In genomic region chr15:98799991-98800390, GRCh38 we compare ENCODE assay signal across 8 cellular contexts.
DNase-seq lines count a peak whose midpoint lies in the region; ATAC-seq and TF ChIP-seq lines count a peak whose summit lies in the region.

No MANE protein-coding gene starts in this region.

- peak overlapping the region; percentile 46 for H3K4me3 ChIP-seq in GM23338
- peak overlapping the region in 3 of 12 donors; percentile 2 to 28 (median 17) for H3K4me3 ChIP-seq in heart left ventricle
- H3K4me3 ChIP-seq in rectal smooth muscle tissue (ENCODE audit: low read length), result no peak overlapping the region

- intact Hi-C loops in heart left ventricle (cut with DNase I) (loop anchor here in 3 of 10 donors (5.0 to 10.0 kb wide), 2 partner anchors 47 to 255 kb away; no protein-coding TSS in a partner anchor), posterior vena cava (cut with DNase I) (no loop called here)

- WGBS in heart left ventricle, 4 donors, result 39 to 45% (median 43%) methylated on average over 2 of the region's 2 CpGs

- no peak overlapping the region for H3K9ac ChIP-seq in rectal smooth muscle tissue (ENCODE audit: low read length)

- H3K9me3 ChIP-seq in T-helper 17 cell (ENCODE audit: control insufficient read depth, low read length, poor library complexity, severe bottlenecking) (no peaks in the 10 kb centered on the region), heart left ventricle (no peaks in the 10 kb centered on the region)

- H3F3A ChIP-seq in GM23338 (replicated peaks; ENCODE audit: low read depth), result peaks cover 14% of the 10 kb centered on the region; the same call in 1 of the 2 replicates

- TF ChIP-seq POLR2A in heart left ventricle (IDR thresholded peaks at IDR 0.05), result no peak

- no peak for TF ChIP-seq CTCF in GM23338 (conservative IDR thresholded peaks at IDR 0.05; ENCODE audit: low read depth in 2 of 2)
- TF ChIP-seq CTCF in heart left ventricle (IDR thresholded peaks at IDR 0.05), result no peak

- no peaks in the 10 kb centered on the region for H3K9me3 Mint-ChIP-seq in GM23338

- H3K9me2 ChIP-seq in GM23338 (ENCODE audit: insufficient read depth), result no peaks in the 10 kb centered on the region

- peaks cover 66% of the 10 kb centered on the region for H4K20me1 ChIP-seq in GM23338 (replicated peaks; ENCODE audit: insufficient read depth)

- peaks cover 95% of the 10 kb centered on the region for H3K79me2 ChIP-seq in GM23338 (replicated peaks; ENCODE audit: insufficient read depth)

- no peaks in the 10 kb centered on the region for H3K27me3 ChIP-seq in GM23338 (ENCODE audit: insufficient read depth)
- H3K27me3 ChIP-seq in heart left ventricle, result no peaks in the 10 kb centered on the region
- no peaks in the 10 kb centered on the region for H3K27me3 ChIP-seq in rectal smooth muscle tissue (ENCODE audit: control insufficient read depth, insufficient read depth, low read length)

- H2AFZ ChIP-seq in GM23338, result no peak overlapping the region

- H3K36me3 ChIP-seq in GM23338 (ENCODE audit: insufficient read depth), result no peaks in the 10 kb centered on the region
- no peaks in the 10 kb centered on the region for H3K36me3 ChIP-seq in heart left ventricle
- no peaks in the 10 kb centered on the region for H3K36me3 ChIP-seq in rectal smooth muscle tissue (ENCODE audit: control insufficient read depth, insufficient read depth, low read length)

- peak overlapping the region; percentile 77 for H3K4me2 ChIP-seq in GM23338

- peak overlapping the region; percentile 96 for H3K27ac Mint-ChIP-seq in GM23338
- no peak overlapping the region for H3K27ac Mint-ChIP-seq in T-helper 17 cell

- H3K27ac ChIP-seq in GM23338 (ENCODE audit: low read depth) (peak overlapping the region; percentile 96), heart left ventricle (peak overlapping the region in 11 of 12 donors; percentile 11 to 70 (median 52)), rectal smooth muscle tissue (ENCODE audit: low read depth, low read length) (peak overlapping the region; percentile 27)

- H3K4me1 ChIP-seq in GM23338 (ENCODE audit: insufficient read depth), result peaks cover 81% of the 10 kb centered on the region
- H3K4me1 ChIP-seq in heart left ventricle, result peaks cover 6 to 68% (median 35%) of the 10 kb centered on the region in 12 donors
- peaks cover 23% of the 10 kb centered on the region for H3K4me1 ChIP-seq in rectal smooth muscle tissue (ENCODE audit: control insufficient read depth, insufficient read depth, low read length)

- H3K4me3 Mint-ChIP-seq in GM23338 (peak overlapping the region; percentile 68), T-helper 17 cell (peak overlapping the region; percentile 19)

- H3K4me1 Mint-ChIP-seq in GM23338 (peaks cover 85% of the 10 kb centered on the region), T-helper 17 cell (peaks cover 12% of the 10 kb centered on the region)

- no peaks in the 10 kb centered on the region for H3K36me3 Mint-ChIP-seq in GM23338 (ENCODE audit: low read depth)
- peaks cover 3% of the 10 kb centered on the region for H3K36me3 Mint-ChIP-seq in T-helper 17 cell (ENCODE audit: low read depth)

- H3K27me3 Mint-ChIP-seq in GM23338 (ENCODE audit: insufficient read depth, low read depth, poor library complexity) (peaks cover 16% of the 10 kb centered on the region), T-helper 17 cell (no peaks in the 10 kb centered on the region)

- DNase-seq in GM23338 (ENCODE audit: low spot score), result no peak
- no peak for DNase-seq in T-helper 17 cell
- DNase-seq in heart left ventricle, result no peak
- DNase-seq in CD1c-positive myeloid dendritic cell (ENCODE audit: extremely low spot score), result no peak
- DNase-seq in cerebellum (ENCODE audit: low spot score), result no peak
- DNase-seq in stimulated activated CD4-positive, alpha-beta T cell treated with anti-CD3 and anti-CD28 coated beads, Interleukin-15, amount 100 ng/mL, for 24 hours, result no peak
- no peak for DNase-seq in posterior vena cava (ENCODE audit: low spot score)

- ATAC-seq in GM23338 (peak; percentile 4; the same call in 1 of the 3 replicates), T-helper 17 cell (no peak), heart left ventricle (peak in 1 of 4 donors; percentile 29)

TF ChIP-seq in GM23338, 12 proteins besides CTCF, POLR2A, EP300 and RAD21:
- TF ChIP-seq NANOG (IDR thresholded peaks at IDR 0.05; ENCODE audit: borderline replicate concordance) (no peak), STAT1 (IDR thresholded peaks at IDR 0.05; ENCODE audit: unreplicated experiment) (no peak)

Comparison
In these comparisons a context has a peak if more than half of its experiments do, and no peak if none do; other contexts are left out.
1. H3K27ac ChIP-seq: peak in every context shown above with its lines; median percentile 96 in GM23338; 52 in heart left ventricle; 27 in rectal smooth muscle tissue.